ENCODE assay signal across 8 cellular contexts in genomic region chr3:119258915-119259314, GRCh38.
DNase-seq lines count a peak whose midpoint lies in the region; ATAC-seq, FAIRE-seq and TF ChIP-seq lines count a peak whose summit lies in the region.

No MANE protein-coding gene starts in this region.

- TF ChIP-seq POLR2A in H54 (IDR thresholded peaks at IDR 0.05; ENCODE audit: low read depth, low read length), result no peak

- DNase-seq in OCI-M1 (lab: John Stamatoyannopoulos, UW), result peak; percentile 71
- DNase-seq in putamen (ENCODE audit: low spot score), result peak; percentile 11
- no peak for DNase-seq in activated effector memory CD4-positive, alpha-beta T cell treated with Interleukin-2 at 50 U/mL for 16 hours
- DNase-seq in GM19240 (ENCODE audit: insufficient read length, low spot score), result no peak
- no peak for DNase-seq in COLO829 (ENCODE audit: low spot score)
- no peak for DNase-seq in H54 (ENCODE audit: insufficient read length, low spot score)

- FAIRE-seq in H54 (lab: Jason Lieb, UNC), result no peak

- peak; percentile 93 for ATAC-seq in GM19328 (IDR thresholded peaks at IDR 0.05; ENCODE audit: unreplicated experiment)
- peak; percentile 94 for ATAC-seq in HG02973 (IDR thresholded peaks at IDR 0.05; ENCODE audit: unreplicated experiment)

Comparison
In these comparisons a context has a peak if more than half of its experiments do, and no peak if none do; other contexts are left out.
1. DNase-seq: peak in OCI-M1 (single experiment) and putamen (single experiment); none in activated effector memory CD4-positive, alpha-beta T cell treated with Interleukin-2 at 50 U/mL for 16 hours (single experiment), GM19240 (single experiment), COLO829 (single experiment) and H54 (single experiment).